Comparison of ENCODE assay signal across 4 cellular contexts in the genomic region with DNA sequence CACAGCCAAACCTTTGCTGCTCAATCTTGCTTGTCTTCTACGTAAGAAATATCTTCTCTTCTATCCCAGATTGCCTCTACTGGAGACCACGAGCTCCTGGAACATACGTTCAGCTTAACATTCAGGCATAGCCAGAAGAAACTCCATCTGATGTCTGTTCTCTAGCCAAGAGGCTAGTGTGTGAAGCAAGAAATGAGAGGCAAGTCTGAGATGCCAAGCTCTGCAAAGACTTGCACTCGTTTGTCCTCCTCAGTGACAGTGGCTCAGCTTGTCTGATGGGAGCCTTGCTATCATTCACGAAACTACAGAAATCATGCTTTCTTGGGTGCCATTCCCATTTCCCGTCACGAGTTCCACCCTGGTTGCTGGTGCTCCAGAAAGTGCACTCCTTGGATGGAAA. TPM values are rescaled to one million over a fixed set of nuclear protein-coding genes. Genes with fewer than 3 reads are reported as not detected.
"Had no signal": no experiment of that assay in that cellular context is flagged by ENCODE, and none has a peak within 500 bp of the region (broad histone marks: within the 10 kb centered on the region; RNA-seq: fewer than 3 reads in every experiment).

TSS of gene SCN10A (minus strand) at position 192 of the 400 bp plus-strand sequence. CDS start 22,207 bp downstream, outside the sequence.

- ATAC-seq: GM12878 had no signal

- H3K4me3 ChIP-seq: GM12878 had no signal

- DNase-seq: GDM1, GF-D8 had no signal

RNA-seq across cellular contexts. Expression of gene SCN10A, which starts in this region (rescaled TPM):
- total RNA-seq: G401, GM12878 had no signal
- polyA plus RNA-seq: GM12878 had no signal
